2 cellular contexts compared by ENCODE assay signal in the genomic region with DNA sequence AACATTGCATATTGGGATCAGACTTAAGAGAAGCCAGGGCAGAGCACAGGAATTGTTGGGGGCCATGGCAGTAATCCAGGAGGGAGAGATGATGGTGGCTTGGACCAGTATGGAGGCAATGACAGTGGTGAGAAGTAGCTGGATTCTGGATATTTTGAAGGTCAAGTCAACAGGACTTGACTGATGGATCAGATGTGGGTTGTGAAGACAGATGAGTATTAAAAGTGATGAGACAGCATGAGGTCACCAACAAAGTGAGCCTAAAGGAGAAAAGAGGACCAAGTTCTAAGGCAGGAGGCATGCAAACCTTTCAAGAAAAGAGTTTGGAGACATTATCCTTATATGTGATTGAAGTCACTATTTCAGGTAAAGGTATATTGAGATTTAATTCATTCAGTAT.
A peak's percentile ranks its signal among the peaks of the same experiment; 100 is the strongest.
TF ChIP-seq lines count a peak whose summit lies in the region.

No MANE protein-coding gene starts in this region.

TF ChIP-seq in IMR-90, 13 proteins besides CTCF, POLR2A, EP300 and RAD21:
- no peak for TF ChIP-seq BHLHE40 (IDR thresholded peaks at IDR 0.05; ENCODE audit: low read depth, low read length)
- TF ChIP-seq, protein P1, sequence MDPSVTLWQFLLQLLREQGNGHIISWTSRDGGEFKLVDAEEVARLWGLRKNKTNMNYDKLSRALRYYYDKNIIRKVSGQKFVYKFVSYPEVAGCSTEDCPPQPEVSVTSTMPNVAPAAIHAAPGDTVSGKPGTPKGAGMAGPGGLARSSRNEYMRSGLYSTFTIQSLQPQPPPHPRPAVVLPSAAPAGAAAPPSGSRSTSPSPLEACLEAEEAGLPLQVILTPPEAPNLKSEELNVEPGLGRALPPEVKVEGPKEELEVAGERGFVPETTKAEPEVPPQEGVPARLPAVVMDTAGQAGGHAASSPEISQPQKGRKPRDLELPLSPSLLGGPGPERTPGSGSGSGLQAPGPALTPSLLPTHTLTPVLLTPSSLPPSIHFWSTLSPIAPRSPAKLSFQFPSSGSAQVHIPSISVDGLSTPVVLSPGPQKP (IDR thresholded peaks at IDR 0.05; ENCODE audit: borderline replicate concordance, low read depth, low read length): no peak
- no peak for TF ChIP-seq RCOR1 (IDR thresholded peaks at IDR 0.05; ENCODE audit: insufficient replicate concordance, low read length)
- no peak for TF ChIP-seq CEBPB (IDR thresholded peaks at IDR 0.05; ENCODE audit: low read depth, low read length)
- TF ChIP-seq SMC3 (IDR thresholded peaks at IDR 0.05; ENCODE audit: low read depth, low read length): no peak
- TF ChIP-seq RFX5 (IDR thresholded peaks at IDR 0.05; ENCODE audit: low read depth, low read length): no peak
- TF ChIP-seq FOS (IDR thresholded peaks at IDR 0.05; ENCODE audit: low read depth, low read length): no peak
- no peak for TF ChIP-seq MAFK (IDR thresholded peaks at IDR 0.05; ENCODE audit: low read depth, low read length)
- TF ChIP-seq MXI1 (IDR thresholded peaks at IDR 0.05; ENCODE audit: borderline replicate concordance, low read depth, low read length): no peak
- TF ChIP-seq, protein P2, sequence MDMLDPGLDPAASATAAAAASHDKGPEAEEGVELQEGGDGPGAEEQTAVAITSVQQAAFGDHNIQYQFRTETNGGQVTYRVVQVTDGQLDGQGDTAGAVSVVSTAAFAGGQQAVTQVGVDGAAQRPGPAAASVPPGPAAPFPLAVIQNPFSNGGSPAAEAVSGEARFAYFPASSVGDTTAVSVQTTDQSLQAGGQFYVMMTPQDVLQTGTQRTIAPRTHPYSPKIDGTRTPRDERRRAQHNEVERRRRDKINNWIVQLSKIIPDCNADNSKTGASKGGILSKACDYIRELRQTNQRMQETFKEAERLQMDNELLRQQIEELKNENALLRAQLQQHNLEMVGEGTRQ (IDR thresholded peaks at IDR 0.05; ENCODE audit: low read depth, low read length): no peak
- TF ChIP-seq MAZ (IDR thresholded peaks at IDR 0.05; ENCODE audit: borderline replicate concordance, low read depth, low read length): no peak
- TF ChIP-seq CHD1 (IDR thresholded peaks at IDR 0.05; ENCODE audit: low read depth, low read length): no peak
- TF ChIP-seq NFE2L2 (IDR thresholded peaks at IDR 0.05; ENCODE audit: low read depth, low read length): no peak

TF ChIP-seq in K562, 482 proteins besides CTCF, POLR2A, EP300 and RAD21:
- TF ChIP-seq DPF2 (IDR thresholded peaks at IDR 0.05): peak; percentile 39; the same call in 1 of the 2 replicates
- TF ChIP-seq CTBP1 (IDR thresholded peaks at IDR 0.05; ENCODE audit: borderline replicate concordance): peak; percentile 62
- TF ChIP-seq MEIS2 (IDR thresholded peaks at IDR 0.05; ENCODE audit: partially characterized antibody): peak; percentile 86
- peak; percentile 60 for TF ChIP-seq ATF7 (IDR thresholded peaks at IDR 0.05)
- TF ChIP-seq FOXA1 (IDR thresholded peaks at IDR 0.05; ENCODE audit: borderline replicate concordance): no peak
- TF ChIP-seq EHMT2 (IDR thresholded peaks at IDR 0.05): peak; percentile 45; the same call in 1 of the 2 replicates
- TF ChIP-seq ZNF551 (CRISPR knock-in tag; IDR thresholded peaks at IDR 0.05): no peak
- TF ChIP-seq JUND (IDR thresholded peaks at IDR 0.05; ENCODE audit: borderline replicate concordance, low read depth, low read length): peak; percentile 57; the same call in 1 of the 2 replicates
- TF ChIP-seq JUND (tag; IDR thresholded peaks at IDR 0.05; ENCODE audit: borderline replicate concordance, low read depth, low read length): peak; percentile 67; the same call in 2 of the 3 replicates
- no peak for TF ChIP-seq ZNF830 (CRISPR knock-in tag; IDR thresholded peaks at IDR 0.05)
- TF ChIP-seq, protein P3, sequence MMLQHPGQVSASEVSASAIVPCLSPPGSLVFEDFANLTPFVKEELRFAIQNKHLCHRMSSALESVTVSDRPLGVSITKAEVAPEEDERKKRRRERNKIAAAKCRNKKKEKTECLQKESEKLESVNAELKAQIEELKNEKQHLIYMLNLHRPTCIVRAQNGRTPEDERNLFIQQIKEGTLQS (IDR thresholded peaks at IDR 0.05): peak; percentile 75
- TF ChIP-seq, protein P3 (CRISPR knock-in tag; conservative IDR thresholded peaks at IDR 0.05): no peak
- TF ChIP-seq FOSL1 (tag; conservative IDR thresholded peaks at IDR 0.05): peak; percentile 58
- TF ChIP-seq JUN (IDR thresholded peaks at IDR 0.05; ENCODE audit: borderline replicate concordance, low read depth, low read length): peak; percentile 20; the same call in 1 of the 2 replicates
- TF ChIP-seq JUN (CRISPR knock-in tag; IDR thresholded peaks at IDR 0.05; ENCODE audit: borderline replicate concordance): no peak
- TF ChIP-seq, protein P4, sequence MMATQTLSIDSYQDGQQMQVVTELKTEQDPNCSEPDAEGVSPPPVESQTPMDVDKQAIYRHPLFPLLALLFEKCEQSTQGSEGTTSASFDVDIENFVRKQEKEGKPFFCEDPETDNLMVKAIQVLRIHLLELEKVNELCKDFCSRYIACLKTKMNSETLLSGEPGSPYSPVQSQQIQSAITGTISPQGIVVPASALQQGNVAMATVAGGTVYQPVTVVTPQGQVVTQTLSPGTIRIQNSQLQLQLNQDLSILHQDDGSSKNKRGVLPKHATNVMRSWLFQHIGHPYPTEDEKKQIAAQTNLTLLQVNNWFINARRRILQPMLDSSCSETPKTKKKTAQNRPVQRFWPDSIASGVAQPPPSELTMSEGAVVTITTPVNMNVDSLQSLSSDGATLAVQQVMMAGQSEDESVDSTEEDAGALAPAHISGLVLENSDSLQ (IDR thresholded peaks at IDR 0.05): peak; percentile 62
- peak; percentile 81 for TF ChIP-seq C11orf30 (IDR thresholded peaks at IDR 0.05; ENCODE audit: low read depth)
- TF ChIP-seq NFYB (IDR thresholded peaks at IDR 0.05; ENCODE audit: extremely low read depth, insufficient read length): no peak
- TF ChIP-seq TCF7L2 (IDR thresholded peaks at IDR 0.05; ENCODE audit: low read depth, low read length): no peak
- TF ChIP-seq MAFK (IDR thresholded peaks at IDR 0.05; ENCODE audit: low read length): peak; percentile 16; the same call in 1 of the 2 replicates
- TF ChIP-seq ARID1B (IDR thresholded peaks at IDR 0.05): peak; percentile 33
- TF ChIP-seq MAFG (tag; conservative IDR thresholded peaks at IDR 0.05): peak; percentile 54; the same call in 1 of the 2 replicates
- TF ChIP-seq ESRRA (IDR thresholded peaks at IDR 0.05; ENCODE audit: borderline replicate concordance, low read depth): peak; percentile 70
- TF ChIP-seq ILF3 (IDR thresholded peaks at IDR 0.05; ENCODE audit: borderline replicate concordance): no peak
- no peak for TF ChIP-seq ZNF165 (CRISPR knock-in tag; IDR thresholded peaks at IDR 0.05; ENCODE audit: borderline replicate concordance)
- peak; percentile 91 for TF ChIP-seq ZNF316 (IDR thresholded peaks at IDR 0.05)
- TF ChIP-seq, protein P5, sequence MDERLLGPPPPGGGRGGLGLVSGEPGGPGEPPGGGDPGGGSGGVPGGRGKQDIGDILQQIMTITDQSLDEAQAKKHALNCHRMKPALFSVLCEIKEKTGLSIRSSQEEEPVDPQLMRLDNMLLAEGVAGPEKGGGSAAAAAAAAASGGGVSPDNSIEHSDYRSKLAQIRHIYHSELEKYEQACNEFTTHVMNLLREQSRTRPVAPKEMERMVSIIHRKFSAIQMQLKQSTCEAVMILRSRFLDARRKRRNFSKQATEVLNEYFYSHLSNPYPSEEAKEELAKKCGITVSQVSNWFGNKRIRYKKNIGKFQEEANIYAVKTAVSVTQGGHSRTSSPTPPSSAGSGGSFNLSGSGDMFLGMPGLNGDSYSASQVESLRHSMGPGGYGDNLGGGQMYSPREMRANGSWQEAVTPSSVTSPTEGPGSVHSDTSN (CRISPR knock-in tag; IDR thresholded peaks at IDR 0.05; ENCODE audit: low read depth): no peak
- TF ChIP-seq, protein P5 (tag; conservative IDR thresholded peaks at IDR 0.05; ENCODE audit: low read depth): peak; percentile 75
